In genomic region chr14:58898655-58899316, GRCh38 we compare ENCODE assay signal across 11 cellular contexts.
DNase-seq lines count a peak whose midpoint lies in the region; ATAC-seq, FAIRE-seq and TF ChIP-seq lines count a peak whose summit lies in the region.
"Had no signal": no experiment of that assay in that cellular context is flagged by ENCODE, and none has a peak within 500 bp of the region (broad histone marks: within the 10 kb centered on the region; RNA-seq: fewer than 3 reads in every experiment).

No MANE protein-coding gene starts in this region.

- H3K4me3 Mint-ChIP-seq in WTC11 = no peak overlapping the region

- H3K27me3 ChIP-seq in brain microvascular endothelial cell (replicated peaks) = no peaks in the 10 kb centered on the region
- no peaks in the 10 kb centered on the region for H3K27me3 ChIP-seq in keratinocyte (ENCODE audit: control insufficient read depth, extremely low read depth, insufficient read depth, low read length)

- in situ Hi-C loops in ACHN (cut with HindIII; ENCODE audit: low pct_ligation_motif_present, low pct_unique_long_range_greater_than_20kb, low sequenced_read_pairs) = no loop called here
- in situ Hi-C loops in brain microvascular endothelial cell (cut with HindIII; ENCODE audit: low pct_ligation_motif_present, low sequenced_read_pairs) = no loop called here

- CTCF ChIA-PET in WTC11 (lab: Charles Lee) = no interaction called here

- H3K9me3 Mint-ChIP-seq in WTC11 = peaks cover 13% of the 10 kb centered on the region

- dilution Hi-C loops in keratinocyte (cut with MboI; ENCODE audit: extremely low pct_ligation_motif_present, low sequenced_read_pairs) = no loop called here

- peak; percentile 62 for FAIRE-seq in keratinocyte (lab: Jason Lieb, UNC)

- ATAC-seq in WTC11 (no peak), GM21526 (IDR thresholded peaks at IDR 0.05; ENCODE audit: low FRiP score, unreplicated experiment) (no peak), HG03025 (IDR thresholded peaks at IDR 0.05; ENCODE audit: low FRiP score, unreplicated experiment) (no peak)

- H3K9me3 ChIP-seq in keratinocyte (ENCODE audit: control insufficient read depth, low read depth, low read length) = peaks cover 4% of the 10 kb centered on the region
- H3K9me3 ChIP-seq: esophagus muscularis mucosa had no signal

- H3K4me1 Mint-ChIP-seq in WTC11 = peaks cover 3% of the 10 kb centered on the region

- H3K9me1 ChIP-seq in keratinocyte (ENCODE audit: control insufficient read depth, extremely low read depth, insufficient read depth, low read length) = no peaks in the 10 kb centered on the region

- TF ChIP-seq CTCF in brain microvascular endothelial cell (IDR thresholded peaks at IDR 0.05; ENCODE audit: low read depth, low read length, missing control alignments) (no peak), keratinocyte (optimal IDR thresholded peaks at IDR 0.05 in 1 of 3, IDR thresholded peaks at IDR 0.05 in 1 of 3, conservative IDR thresholded peaks at IDR 0.05 in 1 of 3; ENCODE audit: extremely low read depth in 1 of 3, insufficient read depth in 2 of 3, low read length in 3 of 3) (no peak), WTC11 (IDR thresholded peaks at IDR 0.05) (no peak)

- POLR2A ChIA-PET in WTC11 (lab: Charles Lee) = no interaction called here

- DNase-seq in ACHN = peak; percentile 71
- DNase-seq in HPDE6-E6E7 (ENCODE audit: extremely low spot score) = peak; percentile 32
- peak; percentile 96 for DNase-seq in brain microvascular endothelial cell
- peak; percentile 26 for DNase-seq in keratinocyte (ENCODE audit: low read depth, low spot score)
- DNase-seq in WTC11 (ENCODE audit: low spot score) = no peak
- DNase-seq in posterior vena cava (ENCODE audit: low spot score) = no peak
- DNase-seq: aorta, C1 segment of cervical spinal cord had no signal

- H3K4me1 ChIP-seq in keratinocyte (ENCODE audit: control insufficient read depth, extremely low read depth, insufficient read depth, low read length) = peaks cover 24% of the 10 kb centered on the region
- H3K4me1 ChIP-seq: esophagus muscularis mucosa had no signal

- H3K36me3 Mint-ChIP-seq in WTC11 = peaks cover 7% of the 10 kb centered on the region

- H3K4me3 ChIP-seq in brain microvascular endothelial cell (ENCODE audit: low read depth, low read length) (no peak overlapping the region), keratinocyte (ENCODE audit: control insufficient read depth in 2 of 3, extremely low read depth in 1 of 3, insufficient read depth in 2 of 3, low read depth in 1 of 3, low read length in 3 of 3) (no peak overlapping the region)
- H3K4me3 ChIP-seq: esophagus muscularis mucosa had no signal

- no peaks in the 10 kb centered on the region; the same call in 1 of the 2 replicates for H3K27me3 Mint-ChIP-seq in WTC11 (ENCODE audit: low read depth)

- H3K36me3 ChIP-seq in brain microvascular endothelial cell (replicated peaks) (no peaks in the 10 kb centered on the region), keratinocyte (ENCODE audit: control insufficient read depth in 2 of 2, extremely low read depth in 1 of 2, insufficient read depth in 2 of 2, low read length in 2 of 2) (no peaks in the 10 kb centered on the region)
- H3K36me3 ChIP-seq: esophagus muscularis mucosa had no signal

- peak overlapping the region; percentile 9 for H3K9ac ChIP-seq in keratinocyte (ENCODE audit: control insufficient read depth, extremely low read depth, insufficient read depth, low read length)

- H3K27ac ChIP-seq in brain microvascular endothelial cell (peak overlapping the region; percentile 98), keratinocyte (ENCODE audit: control insufficient read depth, insufficient read depth, low read length) (peak overlapping the region; percentile 82)

- no peak overlapping the region for H2AFZ ChIP-seq in keratinocyte (ENCODE audit: control insufficient read depth, low read length)

- H3K4me2 ChIP-seq in keratinocyte (ENCODE audit: control insufficient read depth, extremely low read depth, insufficient read depth, low read depth, low read length) = peak overlapping the region; percentile 23

- no peak overlapping the region for H3K27ac Mint-ChIP-seq in WTC11

- no peaks in the 10 kb centered on the region for H3K79me2 ChIP-seq in keratinocyte (ENCODE audit: control insufficient read depth, insufficient read depth, low read length)

- intact Hi-C loops in posterior vena cava (cut with DNase I) = no loop called here

- H4K20me1 ChIP-seq in keratinocyte (ENCODE audit: control insufficient read depth, extremely low read depth, insufficient read depth, low read length) = no peaks in the 10 kb centered on the region

TF ChIP-seq in WTC11, 78 proteins besides CTCF, POLR2A, EP300 and RAD21:
- no peak for TF ChIP-seq ZNF121 (CRISPR knock-in tag; IDR thresholded peaks at IDR 0.05)
- TF ChIP-seq NR2C2 (CRISPR knock-in tag; IDR thresholded peaks at IDR 0.05) = no peak
- no peak for TF ChIP-seq MYBL2 (CRISPR knock-in tag; IDR thresholded peaks at IDR 0.05)
- TF ChIP-seq HMGXB4 (CRISPR knock-in tag; IDR thresholded peaks at IDR 0.05) = no peak
- TF ChIP-seq ZNF416 (CRISPR knock-in tag; IDR thresholded peaks at IDR 0.05) = no peak
- no peak for TF ChIP-seq MXD4 (CRISPR knock-in tag; IDR thresholded peaks at IDR 0.05; ENCODE audit: borderline replicate concordance)
- TF ChIP-seq IRF2 (CRISPR knock-in tag; IDR thresholded peaks at IDR 0.05; ENCODE audit: borderline replicate concordance, low read depth) = no peak
- no peak for TF ChIP-seq JAZF1 (CRISPR knock-in tag; IDR thresholded peaks at IDR 0.05)
- no peak for TF ChIP-seq TP53 (CRISPR knock-in tag; IDR thresholded peaks at IDR 0.05)
- TF ChIP-seq ZNF396 (CRISPR knock-in tag; IDR thresholded peaks at IDR 0.05; ENCODE audit: borderline replicate concordance) = no peak
- no peak for TF ChIP-seq OVOL2 (CRISPR knock-in tag; IDR thresholded peaks at IDR 0.05; ENCODE audit: borderline replicate concordance)

Comparison
In these comparisons a context has a peak if more than half of its experiments do, and no peak if none do; other contexts are left out.
1. DNase-seq: peak in ACHN (single experiment), HPDE6-E6E7 (single experiment), brain microvascular endothelial cell (single experiment) and keratinocyte (single experiment); none in WTC11 (single experiment) and posterior vena cava (single experiment).